In genomic region chr4:70994069-70994366, GRCh38 we compare ENCODE assay signal across 8 cellular contexts. TPM values are rescaled to one million over a fixed set of nuclear protein-coding genes. Genes with fewer than 3 reads are reported as not detected.
DNase-seq lines count a peak whose midpoint lies in the region; ATAC-seq and TF ChIP-seq lines count a peak whose summit lies in the region.

No MANE protein-coding gene starts in this region.

- DNase-seq in NCI-H82 (lab: John Stamatoyannopoulos, UW) (peak; percentile 63), NCI-H82 treated with DMSO at 0.1 percent for 48 hours (lab: John Stamatoyannopoulos, UW; ENCODE audit: unreplicated experiment) (no peak), stomach (no peak), NCI-H446 (lab: John Stamatoyannopoulos, UW) (no peak)
- no peak for DNase-seq in activated CD4-positive, alpha-beta memory T cell treated with anti-CD3 and anti-CD28 coated beads, Interleukin-2, amount 10 ng/mL, durations not matched to agents 7 days and 5 days
- no peak for DNase-seq in activated CD4-positive, CD25-positive, alpha-beta regulatory T cell treated with anti-CD3 and anti-CD28 coated beads, Interleukin-2, amount 50 U/mL, for 72 hours

- peak overlapping the region; percentile 80 for H3K27ac Mint-ChIP-seq in activated CD4-positive, alpha-beta memory T cell treated with anti-CD3 and anti-CD28 coated beads, Interleukin-2, amount 10 ng/mL, durations not matched to agents 7 days and 5 days

- peaks cover under 1% of the 10 kb centered on the region for H3K9me3 Mint-ChIP-seq in activated CD4-positive, alpha-beta memory T cell treated with anti-CD3 and anti-CD28 coated beads, Interleukin-2, amount 10 ng/mL, durations not matched to agents 7 days and 5 days

- no peaks in the 10 kb centered on the region for H3K9me3 ChIP-seq in stomach

- TF ChIP-seq POLR2A in stomach (IDR thresholded peaks at IDR 0.05), result no peak

- CTCF ChIA-PET in activated CD4-positive, alpha-beta memory T cell treated with anti-CD3 and anti-CD28 coated beads, Interleukin-2, amount 10 ng/mL, durations not matched to agents 7 days and 5 days (lab: Charles Lee), result interaction anchor here (1.0 to 5.3 kb wide), 6 partner anchors 11 to 316 kb away, joined by 3 to 74 read pairs (median 6); partner anchors contain the start of gene MOB1B

- TF ChIP-seq EP300 in stomach (IDR thresholded peaks at IDR 0.05), result no peak

- no peak for TF ChIP-seq CTCF in stomach (IDR thresholded peaks at IDR 0.05)

- H3K36me3 ChIP-seq in stomach, result peaks cover 0 to 8% (median under 1%) of the 10 kb centered on the region in 4 donors

- H3K4me3 ChIP-seq in iPS-11a (ENCODE audit: low read depth, low read length) (peak overlapping the region; percentile 92), stomach (peak overlapping the region; percentile 81 to 92 (median 86))

- H3K4me1 ChIP-seq in stomach, result peaks cover 11 to 53% (median 34%) of the 10 kb centered on the region in 4 donors

- 1 to 4% (median 2%) methylated on average over 11 of the region's 11 CpGs for WGBS in stomach, 5 donors

- peaks cover 50% of the 10 kb centered on the region for H3K36me3 Mint-ChIP-seq in activated CD4-positive, alpha-beta memory T cell treated with anti-CD3 and anti-CD28 coated beads, Interleukin-2, amount 10 ng/mL, durations not matched to agents 7 days and 5 days (ENCODE audit: low read depth)

- no peaks in the 10 kb centered on the region for H3K27me3 ChIP-seq in stomach

- POLR2A ChIA-PET in activated CD4-positive, alpha-beta memory T cell treated with anti-CD3 and anti-CD28 coated beads, Interleukin-2, amount 10 ng/mL, durations not matched to agents 7 days and 5 days (lab: Charles Lee), result interaction anchor here (0.7 to 5.0 kb wide), 16 partner anchors 8 to 307 kb away, joined by 3 to 41 read pairs (median 6); partner anchors contain the start of genes GRSF1 and MOB1B

- intact Hi-C loops in stomach (cut with DNase I; ENCODE audit: low total_unique reads), result loop anchor here (10.0 kb wide), 1 partner anchor 149 kb away; no protein-coding TSS in a partner anchor

- peak overlapping the region; percentile 84 to 92 (median 90) for H3K27ac ChIP-seq in stomach

- H3K4me1 Mint-ChIP-seq in activated CD4-positive, alpha-beta memory T cell treated with anti-CD3 and anti-CD28 coated beads, Interleukin-2, amount 10 ng/mL, durations not matched to agents 7 days and 5 days, result peaks cover 49% of the 10 kb centered on the region

- H3K27me3 Mint-ChIP-seq in activated CD4-positive, alpha-beta memory T cell treated with anti-CD3 and anti-CD28 coated beads, Interleukin-2, amount 10 ng/mL, durations not matched to agents 7 days and 5 days, result no peaks in the 10 kb centered on the region

- no peak for ATAC-seq in GM21526 (IDR thresholded peaks at IDR 0.05; ENCODE audit: low FRiP score, unreplicated experiment)

- peak overlapping the region; percentile 97 for H3K4me3 Mint-ChIP-seq in activated CD4-positive, alpha-beta memory T cell treated with anti-CD3 and anti-CD28 coated beads, Interleukin-2, amount 10 ng/mL, durations not matched to agents 7 days and 5 days

RNA-seq across cellular contexts. Expression of gene DCK, which starts 0.6 kb away (rescaled TPM):
- total RNA-seq in activated CD4-positive, alpha-beta memory T cell treated with anti-CD3 and anti-CD28 coated beads, Interleukin-2, amount 10 ng/mL, durations not matched to agents 7 days and 5 days, result 10 to 100 TPM; 79.0 to 85.1 TPM
- total RNA-seq in stomach, result 10 to 100 TPM; 11.9 to 43.2 (median 16.1) TPM
- polyA plus RNA-seq in stomach, result 10 to 100 TPM in 2 of 3 donors, 1 to 10 TPM in 1; 6.7 to 13.7 (median 11.2) TPM
